Comparison of ENCODE assay signal across 18 cellular contexts in the genomic region with DNA sequence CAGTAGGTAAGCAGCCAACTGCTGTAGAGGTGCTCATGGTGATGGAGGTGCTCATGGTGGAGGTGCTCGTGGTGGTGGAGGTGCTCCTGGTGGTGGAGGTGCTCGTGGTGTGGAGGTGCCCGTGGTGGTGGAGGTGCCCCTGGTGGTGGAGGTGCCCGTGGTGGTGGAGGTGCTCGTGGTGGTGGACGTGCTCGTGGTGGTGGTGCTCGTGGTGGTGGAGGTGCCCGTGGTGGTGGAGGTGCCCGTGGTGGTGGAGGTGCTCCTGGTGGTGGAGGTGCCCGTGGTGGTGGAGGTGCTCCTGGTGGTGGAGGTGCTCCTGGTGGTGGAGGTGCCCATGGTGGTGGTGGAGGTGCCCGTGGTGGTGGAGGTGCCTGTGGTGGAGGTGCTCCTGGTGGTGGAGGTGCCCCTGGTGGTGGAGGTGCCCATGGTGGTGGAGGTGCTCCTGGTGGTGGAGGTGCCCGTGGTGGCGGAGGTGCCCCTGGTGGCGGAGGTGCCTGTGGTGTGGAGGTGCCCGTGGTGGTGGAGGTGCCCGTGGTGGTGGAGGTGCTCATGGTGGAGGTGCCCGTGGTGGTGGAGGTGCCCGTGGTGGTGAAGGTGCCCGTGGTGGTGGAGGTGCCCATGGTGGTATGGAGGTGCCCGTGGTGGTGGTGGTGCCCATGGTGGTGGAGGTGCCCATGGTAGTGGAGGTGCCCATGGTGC.
DNase-seq lines count a peak whose midpoint lies in the region; ATAC-seq, FAIRE-seq and TF ChIP-seq lines count a peak whose summit lies in the region.
"Had no signal": no experiment of that assay in that cellular context is flagged by ENCODE, and none has a peak within 500 bp of the region (broad histone marks: within the 10 kb centered on the region; RNA-seq: fewer than 3 reads in every experiment).

No MANE protein-coding gene starts in this region.

- H3K9me1 ChIP-seq in K562 (ENCODE audit: control insufficient read depth, insufficient read depth, low read length): no peaks in the 10 kb centered on the region

- no peak overlapping the region for H2AFZ ChIP-seq in K562 (ENCODE audit: low read depth, low read length)

- H3K9me3 ChIP-seq in K562 (replicated peaks; ENCODE audit: control insufficient read depth, insufficient read depth, low read depth, low read length): no peaks in the 10 kb centered on the region
- H3K9me3 ChIP-seq in left lung: no peaks in the 10 kb centered on the region
- no peaks in the 10 kb centered on the region for H3K9me3 ChIP-seq in aorta (ENCODE audit: control insufficient read depth, low read length)

- H3K27me3 ChIP-seq in K562 (ENCODE audit: control insufficient read depth in 2 of 2, insufficient read depth in 2 of 2, low read length in 2 of 2) (peaks cover 24 to 55% of the 10 kb centered on the region in 2 experiments), left lung (peaks cover 0 to 3% of the 10 kb centered on the region in 2 donors), aorta (ENCODE audit: control insufficient read depth in 1 of 2, insufficient read depth in 2 of 2, low read length in 1 of 2) (no peaks in the 10 kb centered on the region)

- no peak overlapping the region for H3K4me2 ChIP-seq in K562 (ENCODE audit: insufficient read depth, low read length)

- H3K9ac ChIP-seq in K562 (ENCODE audit: insufficient read depth in 1 of 2, low read depth in 2 of 2, low read length in 2 of 2): no peak overlapping the region

- TF ChIP-seq EP300 in K562 (IDR thresholded peaks at IDR 0.05; ENCODE audit: low read length): no peak

- H3K79me2 ChIP-seq in K562 (ENCODE audit: control insufficient read depth, insufficient read depth, low read length): no peaks in the 10 kb centered on the region

- H3K27ac ChIP-seq in K562 (ENCODE audit: extremely low read depth, low read depth, low read length) (no peak overlapping the region), left lung (no peak overlapping the region), aorta (ENCODE audit: low read depth in 1 of 2, low read length in 2 of 2) (no peak overlapping the region)
- H3K27ac ChIP-seq: HL-60 had no signal

- ATAC-seq in K562 (no peak), left lung (no peak), aorta (ENCODE audit: low FRiP score) (no peak)
- ATAC-seq in activated CD4-positive, CD25-positive, alpha-beta regulatory T cell treated with anti-CD3 and anti-CD28 coated beads, Interleukin-2, amount 50 U/mL, for 24 hours: no peak
- ATAC-seq: GM12878 had no signal

- H3K9me3 Mint-ChIP-seq in nephron progenitor cell: peaks cover 14% of the 10 kb centered on the region

- CTCF ChIA-PET in K562 (lab: Yijun Ruan, JAX; ENCODE audit: low intra/inter-chr PET ratio): interaction anchor here (0.6 kb wide), 1 partner anchor 196 kb away, joined by 3 read pairs; no protein-coding TSS in a partner anchor

- H3K4me1 ChIP-seq in K562 (replicated peaks in 1 of 2; ENCODE audit: control insufficient read depth in 2 of 2, insufficient read depth in 2 of 2, low read length in 2 of 2) (no peaks in the 10 kb centered on the region; a peak in 1 of 5 replicates), left lung (no peaks in the 10 kb centered on the region), aorta (ENCODE audit: control insufficient read depth in 1 of 2, insufficient read depth in 2 of 2, low read length in 2 of 2) (no peaks in the 10 kb centered on the region)

- under 1% methylated on average over 14 of the region's 21 CpGs for WGBS in K562 (ENCODE audit: insufficient coverage, low coverage, missing lambda C conversion rate)
- 91 to 92% methylated on average over 20 to 21 of the region's 21 CpGs for WGBS in aorta, 2 donors

- TF ChIP-seq CTCF in K562 (IDR thresholded peaks at IDR 0.05 in 2 of 3, conservative IDR thresholded peaks at IDR 0.05 in 1 of 3; ENCODE audit: insufficient read depth in 2 of 3, low read depth in 1 of 3, low read length in 3 of 3): no peak
- no peak for TF ChIP-seq CTCF in left lung (IDR thresholded peaks at IDR 0.05)
- TF ChIP-seq CTCF in nephron progenitor cell (IDR thresholded peaks at IDR 0.05): no peak

- TF ChIP-seq POLR2A in K562 (conservative IDR thresholded peaks at IDR 0.05): no peak

- intact Hi-C loops in K562 (cut with micrococcal nuclease) (no loop called here), left lung (cut with DNase I) (no loop called here), posterior vena cava (cut with DNase I) (no loop called here), aorta (cut with DNase I) (no loop called here)

- no peak for FAIRE-seq in K562 (lab: Jason Lieb, UNC)
- FAIRE-seq: GM12878 had no signal

- H3K4me3 ChIP-seq in K562: no peak overlapping the region
- H3K4me3 ChIP-seq in left lung: no peak overlapping the region
- H3K4me3 ChIP-seq in aorta (ENCODE audit: low read length in 2 of 2): no peak overlapping the region
- H3K4me3 ChIP-seq: GM12878 had no signal

- H3K4me1 Mint-ChIP-seq in nephron progenitor cell: peaks cover 23% of the 10 kb centered on the region
- H3K4me1 Mint-ChIP-seq: B cell had no signal

- DNase-seq in K562 (ENCODE audit: extremely low read depth in 1 of 4, low spot score in 3 of 4) (no peak), left lung (peak; percentile 10 to 30), posterior vena cava (ENCODE audit: low spot score) (peak; percentile 23), aorta (peak; percentile 9 to 37), cerebellar nuclear complex (lab: John Stamatoyannopoulos, UW) (no peak), nephron progenitor cell (no peak)
- DNase-seq: ACHN, C1 segment of cervical spinal cord, Calu3, DMS79, HCEC 1CT, HFFc6, KBM-7 had no signal

- TF ChIP-seq RAD21 in K562 (CRISPR knock-in tag; conservative IDR thresholded peaks at IDR 0.05 in 1 of 2, IDR thresholded peaks at IDR 0.05 in 1 of 2): no peak

- no peak overlapping the region for H3K4me3 Mint-ChIP-seq in nephron progenitor cell
- H3K4me3 Mint-ChIP-seq: B cell; CD4-positive, alpha-beta T cell; HFFc6 had no signal

- H3K27ac Mint-ChIP-seq in nephron progenitor cell: no peak overlapping the region
- H3K27ac Mint-ChIP-seq: B cell; CD4-positive, alpha-beta T cell; HFFc6 had no signal

- in situ Hi-C loops in K562 (cut with MboI): no loop called here

- H3K27me3 Mint-ChIP-seq in nephron progenitor cell (ENCODE audit: low read depth, poor library complexity): peaks cover 3% of the 10 kb centered on the region
- H3K27me3 Mint-ChIP-seq: B cell had no signal

- no TSS peak for BruUV-seq in K562 (replicated peaks; lab: Mats Ljungman, UMichigan)

- H4K20me1 ChIP-seq in K562 (replicated peaks; ENCODE audit: control insufficient read depth, insufficient read depth, low read length): no peaks in the 10 kb centered on the region

- H3K36me3 Mint-ChIP-seq in nephron progenitor cell (ENCODE audit: low read depth): peaks cover 4% of the 10 kb centered on the region

- H3K36me3 ChIP-seq in K562 (ENCODE audit: control insufficient read depth, insufficient read depth, low read length) (no peaks in the 10 kb centered on the region), left lung (no peaks in the 10 kb centered on the region), aorta (ENCODE audit: control insufficient read depth in 1 of 2, insufficient read depth in 2 of 2, low read length in 1 of 2) (no peaks in the 10 kb centered on the region)

- POLR2A ChIA-PET in K562 (lab: Yijun Ruan, JAX): no interaction called here

TF ChIP-seq in K562, 482 proteins besides CTCF, POLR2A, EP300 and RAD21:
- TF ChIP-seq SNAPC5 (CRISPR knock-in tag; IDR thresholded peaks at IDR 0.05) (no peak), HNRNPL (IDR thresholded peaks at IDR 0.05; ENCODE audit: low read depth, low read length) (0 out of 2 replicates have a peak, but pooled peaks have one; percentile 58)

Comparison
In these comparisons a context has a peak if more than half of its experiments do, and no peak if none do; other contexts are left out.
1. DNase-seq: peak in left lung (2 of 2), posterior vena cava (single experiment) and aorta (2 of 2); none in K562 (0 of 4), cerebellar nuclear complex (0 of 2) and nephron progenitor cell (single experiment).